In the genomic region with DNA sequence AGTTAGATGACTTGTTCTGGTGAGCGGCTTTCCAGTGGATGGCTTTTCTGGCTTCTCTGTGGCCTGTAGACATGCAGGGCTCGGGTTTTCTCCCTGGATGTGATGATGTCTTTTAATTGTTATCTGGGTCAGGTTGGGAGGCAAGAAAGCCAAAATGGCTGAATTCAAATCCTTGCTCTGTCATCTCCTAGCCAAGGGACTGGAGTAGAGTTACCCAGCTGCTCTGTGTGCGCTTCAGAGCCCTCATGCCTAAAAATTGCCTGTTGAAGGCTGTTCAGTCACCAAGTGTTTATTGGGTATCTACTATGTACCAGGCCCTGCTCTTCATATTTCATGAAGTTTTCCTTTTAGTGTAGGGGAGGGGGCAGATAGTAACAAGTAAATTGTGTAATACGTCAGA, we compare ENCODE assay signal across 22 cellular contexts.
"Had no signal": no experiment of that assay in that cellular context is flagged by ENCODE, and none has a peak within 500 bp of the region (broad histone marks: within the 10 kb centered on the region; RNA-seq: fewer than 3 reads in every experiment).

No MANE protein-coding gene starts in this region.

- ATAC-seq: activated CD8-positive, alpha-beta T cell treated with anti-CD3 and anti-CD28 coated beads, Interleukin-2, amount 10 ng/mL, durations not matched to agents 7 days and 5 days; activated naive CD4-positive, alpha-beta T cell treated with anti-CD3 and anti-CD28 coated beads, Interleukin-2, amount 50 U/mL, for 72 hours; heart right ventricle; left lobe of liver; natural killer cell; pancreas; sciatic nerve; stimulated activated naive B cell treated with anti-CD40 and anti-IgM and Interleukin-4, amounts not matched to agents 10 μg/mL and 1 μg/mL and 100 μg/mL, for 72 hours had no signal

- H3K27me3 Mint-ChIP-seq: central memory CD8-positive, alpha-beta T cell; stimulated activated naive B cell treated with anti-CD40 and anti-IgM and Interleukin-4, amounts not matched to agents 10 μg/mL and 1 μg/mL and 100 μg/mL, for 72 hours; type B pancreatic cell had no signal

- H3K27me3 ChIP-seq: adrenal gland, dorsolateral prefrontal cortex, heart right ventricle, pancreas, testis had no signal

- FAIRE-seq: astrocyte, colon, pancreas had no signal

- H3K27ac ChIP-seq: dorsolateral prefrontal cortex, heart right ventricle, lower lobe of right lung, pancreas had no signal

- H3K27ac Mint-ChIP-seq: activated CD8-positive, alpha-beta T cell treated with anti-CD3 and anti-CD28 coated beads, Interleukin-2, amount 10 ng/mL, durations not matched to agents 7 days and 5 days; natural killer cell; stimulated activated naive B cell treated with anti-CD40 and anti-IgM and Interleukin-4, amounts not matched to agents 10 μg/mL and 1 μg/mL and 100 μg/mL, for 72 hours; T-helper 1 cell treated with Interleukin-12 subunit alpha and Interleukin-12 subunit beta and Interleukin-4 antibody, amounts not matched to agents 30 μg/mL and 1 μg/mL, for 36 hours had no signal

- H3K36me3 Mint-ChIP-seq: natural killer cell had no signal

- DNase-seq: activated CD4-positive, alpha-beta T cell treated with anti-CD3 and anti-CD28 coated beads for 48 hours; activated CD8-positive, alpha-beta T cell treated with anti-CD3 and anti-CD28 coated beads, Interleukin-2, amount 10 ng/mL, durations not matched to agents 7 days and 5 days; activated gamma-delta T cell treated with Interleukin-2 at 50 U/mL for 16 hours; activated T-cell treated with anti-CD3 and anti-CD28 coated beads, Interleukin-2, amount 50 U/mL, for 1 hour; adrenal gland; dorsolateral prefrontal cortex; heart right ventricle; lower lobe of right lung; natural killer cell; pancreas; stimulated activated CD4-positive, alpha-beta T cell treated with anti-CD3 and anti-CD28 coated beads, Interleukin-15, amount 100 ng/mL, for 24 hours; stimulated activated naive B cell treated with anti-CD40 and anti-IgM and Interleukin-4, amounts not matched to agents 10 μg/mL and 1 μg/mL and 100 μg/mL, for 72 hours; testis had no signal

- H3K36me3 ChIP-seq: adrenal gland, lower lobe of right lung, pancreas had no signal

- H3K4me3 Mint-ChIP-seq: activated CD8-positive, alpha-beta T cell treated with anti-CD3 and anti-CD28 coated beads, Interleukin-2, amount 10 ng/mL, durations not matched to agents 7 days and 5 days; central memory CD8-positive, alpha-beta T cell; natural killer cell; stimulated activated naive B cell treated with anti-CD40 and anti-IgM and Interleukin-4, amounts not matched to agents 10 μg/mL and 1 μg/mL and 100 μg/mL, for 72 hours; T-helper 1 cell treated with Interleukin-12 subunit alpha and Interleukin-12 subunit beta and Interleukin-4 antibody, amounts not matched to agents 30 μg/mL and 1 μg/mL, for 36 hours; type B pancreatic cell had no signal

- H3K9me3 ChIP-seq: adrenal gland, heart right ventricle, lower lobe of right lung, pancreas, testis had no signal

- H3K4me3 ChIP-seq: adrenal gland, dorsolateral prefrontal cortex, heart right ventricle, lower lobe of right lung, pancreas, smooth muscle cell, testis had no signal

- H3K9me3 Mint-ChIP-seq: activated naive CD4-positive, alpha-beta T cell treated with anti-CD3 and anti-CD28 coated beads, Interleukin-2, amount 50 U/mL, for 72 hours; central memory CD8-positive, alpha-beta T cell; natural killer cell; stimulated activated naive B cell treated with anti-CD40 and anti-IgM and Interleukin-4, amounts not matched to agents 10 μg/mL and 1 μg/mL and 100 μg/mL, for 72 hours; T-helper 1 cell treated with Interleukin-12 subunit alpha and Interleukin-12 subunit beta and Interleukin-4 antibody, amounts not matched to agents 30 μg/mL and 1 μg/mL, for 36 hours; type B pancreatic cell had no signal
